Comparison of ENCODE assay signal across 1 cellular context in the genomic region with DNA sequence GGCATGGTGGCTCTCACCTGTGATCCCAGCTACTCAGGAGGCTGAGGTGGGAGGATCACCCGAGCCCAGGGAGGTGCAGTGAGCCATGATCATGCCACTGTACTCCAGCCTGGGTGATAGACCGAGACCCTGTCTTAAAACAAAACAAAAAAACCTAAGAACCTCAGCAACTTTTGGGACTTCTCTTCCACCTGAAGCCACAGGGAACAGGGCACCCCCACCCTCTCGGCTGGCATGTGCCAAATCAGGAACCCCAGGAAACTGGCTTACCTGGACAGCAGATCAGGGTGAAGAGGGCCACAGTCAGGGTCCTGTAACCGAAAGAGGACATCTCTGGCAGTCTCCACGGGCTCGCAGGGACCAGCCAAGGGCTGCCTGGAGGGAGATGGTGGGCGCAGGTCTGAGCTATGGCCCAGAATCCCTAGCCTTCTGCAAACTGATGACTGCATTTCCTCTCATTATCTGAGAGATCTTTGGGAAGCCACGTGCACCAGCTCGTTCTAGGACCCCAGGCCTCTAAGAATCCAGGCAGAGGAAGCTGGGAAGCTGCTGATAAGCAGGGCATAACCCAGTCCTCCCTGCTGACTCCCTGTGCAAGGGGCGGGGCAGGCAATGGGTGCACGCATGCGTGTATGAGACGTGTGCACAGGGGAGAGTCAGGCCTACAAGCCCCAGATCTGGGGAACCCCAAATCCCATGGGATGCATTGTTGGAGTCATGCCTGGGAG.
A peak's percentile ranks its signal among the peaks of the same experiment; 100 is the strongest.
TF ChIP-seq lines count a peak whose summit lies in the region.

No MANE protein-coding gene starts in this region.

TF ChIP-seq in K562, 482 proteins besides CTCF, POLR2A, EP300 and RAD21 (continued from another document and continues in another):
- TF ChIP-seq, protein P1, sequence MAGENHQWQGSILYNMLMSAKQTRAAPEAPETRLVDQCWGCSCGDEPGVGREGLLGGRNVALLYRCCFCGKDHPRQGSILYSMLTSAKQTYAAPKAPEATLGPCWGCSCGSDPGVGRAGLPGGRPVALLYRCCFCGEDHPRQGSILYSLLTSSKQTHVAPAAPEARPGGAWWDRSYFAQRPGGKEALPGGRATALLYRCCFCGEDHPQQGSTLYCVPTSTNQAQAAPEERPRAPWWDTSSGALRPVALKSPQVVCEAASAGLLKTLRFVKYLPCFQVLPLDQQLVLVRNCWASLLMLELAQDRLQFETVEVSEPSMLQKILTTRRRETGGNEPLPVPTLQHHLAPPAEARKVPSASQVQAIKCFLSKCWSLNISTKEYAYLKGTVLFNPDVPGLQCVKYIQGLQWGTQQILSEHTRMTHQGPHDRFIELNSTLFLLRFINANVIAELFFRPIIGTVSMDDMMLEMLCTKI (IDR thresholded peaks at IDR 0.05; ENCODE audit: partially characterized antibody) = no peak
- TF ChIP-seq, protein P2, sequence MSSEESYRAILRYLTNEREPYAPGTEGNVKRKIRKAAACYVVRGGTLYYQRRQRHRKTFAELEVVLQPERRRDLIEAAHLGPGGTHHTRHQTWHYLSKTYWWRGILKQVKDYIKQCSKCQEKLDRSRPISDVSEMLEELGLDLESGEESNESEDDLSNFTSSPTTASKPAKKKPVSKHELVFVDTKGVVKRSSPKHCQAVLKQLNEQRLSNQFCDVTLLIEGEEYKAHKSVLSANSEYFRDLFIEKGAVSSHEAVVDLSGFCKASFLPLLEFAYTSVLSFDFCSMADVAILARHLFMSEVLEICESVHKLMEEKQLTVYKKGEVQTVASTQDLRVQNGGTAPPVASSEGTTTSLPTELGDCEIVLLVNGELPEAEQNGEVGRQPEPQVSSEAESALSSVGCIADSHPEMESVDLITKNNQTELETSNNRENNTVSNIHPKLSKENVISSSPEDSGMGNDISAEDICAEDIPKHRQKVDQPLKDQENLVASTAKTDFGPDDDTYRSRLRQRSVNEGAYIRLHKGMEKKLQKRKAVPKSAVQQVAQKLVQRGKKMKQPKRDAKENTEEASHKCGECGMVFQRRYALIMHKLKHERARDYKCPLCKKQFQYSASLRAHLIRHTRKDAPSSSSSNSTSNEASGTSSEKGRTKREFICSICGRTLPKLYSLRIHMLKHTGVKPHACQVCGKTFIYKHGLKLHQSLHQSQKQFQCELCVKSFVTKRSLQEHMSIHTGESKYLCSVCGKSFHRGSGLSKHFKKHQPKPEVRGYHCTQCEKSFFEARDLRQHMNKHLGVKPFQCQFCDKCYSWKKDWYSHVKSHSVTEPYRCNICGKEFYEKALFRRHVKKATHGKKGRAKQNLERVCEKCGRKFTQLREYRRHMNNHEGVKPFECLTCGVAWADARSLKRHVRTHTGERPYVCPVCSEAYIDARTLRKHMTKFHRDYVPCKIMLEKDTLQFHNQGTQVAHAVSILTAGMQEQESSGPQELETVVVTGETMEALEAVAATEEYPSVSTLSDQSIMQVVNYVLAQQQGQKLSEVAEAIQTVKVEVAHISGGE (CRISPR knock-in tag; IDR thresholded peaks at IDR 0.05) = peak in 1 of 3 experiments; percentile 30; a peak in 1 of 6 replicates
- TF ChIP-seq, protein P3, sequence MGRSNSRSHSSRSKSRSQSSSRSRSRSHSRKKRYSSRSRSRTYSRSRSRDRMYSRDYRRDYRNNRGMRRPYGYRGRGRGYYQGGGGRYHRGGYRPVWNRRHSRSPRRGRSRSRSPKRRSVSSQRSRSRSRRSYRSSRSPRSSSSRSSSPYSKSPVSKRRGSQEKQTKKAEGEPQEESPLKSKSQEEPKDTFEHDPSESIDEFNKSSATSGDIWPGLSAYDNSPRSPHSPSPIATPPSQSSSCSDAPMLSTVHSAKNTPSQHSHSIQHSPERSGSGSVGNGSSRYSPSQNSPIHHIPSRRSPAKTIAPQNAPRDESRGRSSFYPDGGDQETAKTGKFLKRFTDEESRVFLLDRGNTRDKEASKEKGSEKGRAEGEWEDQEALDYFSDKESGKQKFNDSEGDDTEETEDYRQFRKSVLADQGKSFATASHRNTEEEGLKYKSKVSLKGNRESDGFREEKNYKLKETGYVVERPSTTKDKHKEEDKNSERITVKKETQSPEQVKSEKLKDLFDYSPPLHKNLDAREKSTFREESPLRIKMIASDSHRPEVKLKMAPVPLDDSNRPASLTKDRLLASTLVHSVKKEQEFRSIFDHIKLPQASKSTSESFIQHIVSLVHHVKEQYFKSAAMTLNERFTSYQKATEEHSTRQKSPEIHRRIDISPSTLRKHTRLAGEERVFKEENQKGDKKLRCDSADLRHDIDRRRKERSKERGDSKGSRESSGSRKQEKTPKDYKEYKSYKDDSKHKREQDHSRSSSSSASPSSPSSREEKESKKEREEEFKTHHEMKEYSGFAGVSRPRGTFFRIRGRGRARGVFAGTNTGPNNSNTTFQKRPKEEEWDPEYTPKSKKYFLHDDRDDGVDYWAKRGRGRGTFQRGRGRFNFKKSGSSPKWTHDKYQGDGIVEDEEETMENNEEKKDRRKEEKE (IDR thresholded peaks at IDR 0.05; ENCODE audit: borderline replicate concordance in 1 of 2, control insufficient read depth in 1 of 2, low read depth in 2 of 2, low read length in 1 of 2) = no peak
- TF ChIP-seq ZFP91 (CRISPR knock-in tag; IDR thresholded peaks at IDR 0.05) (no peak), HES1 (IDR thresholded peaks at IDR 0.05; ENCODE audit: low read depth) (peak; percentile 93), E2F4 (CRISPR knock-in tag; IDR thresholded peaks at IDR 0.05; ENCODE audit: low read depth) (no peak), E2F8 (IDR thresholded peaks at IDR 0.05; ENCODE audit: low read depth, partially characterized antibody) (no peak), CREB3L1 (IDR thresholded peaks at IDR 0.05; ENCODE audit: borderline replicate concordance, low read depth) (peak; percentile 81), RREB1 (CRISPR knock-in tag; IDR thresholded peaks at IDR 0.05) (no peak), HMG20B (CRISPR knock-in tag; IDR thresholded peaks at IDR 0.05) (no peak), ZNF274 (IDR thresholded peaks at IDR 0.05; ENCODE audit: borderline replicate concordance, low read depth, low read length) (no peak), ADNP (tag; IDR thresholded peaks at IDR 0.05) (peak; percentile 74; the same call in 1 of the 2 replicates), EWSR1 (IDR thresholded peaks at IDR 0.05; ENCODE audit: borderline replicate concordance, low read depth, partially characterized antibody) (no peak), PRPF4 (IDR thresholded peaks at IDR 0.05; ENCODE audit: insufficient read depth, low read depth, low read length, poor library complexity, severe bottlenecking) (no peak), NCOA6 (IDR thresholded peaks at IDR 0.05) (no peak)
- TF ChIP-seq, protein P4, sequence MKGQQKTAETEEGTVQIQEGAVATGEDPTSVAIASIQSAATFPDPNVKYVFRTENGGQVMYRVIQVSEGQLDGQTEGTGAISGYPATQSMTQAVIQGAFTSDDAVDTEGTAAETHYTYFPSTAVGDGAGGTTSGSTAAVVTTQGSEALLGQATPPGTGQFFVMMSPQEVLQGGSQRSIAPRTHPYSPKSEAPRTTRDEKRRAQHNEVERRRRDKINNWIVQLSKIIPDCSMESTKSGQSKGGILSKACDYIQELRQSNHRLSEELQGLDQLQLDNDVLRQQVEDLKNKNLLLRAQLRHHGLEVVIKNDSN (CRISPR knock-in tag; IDR thresholded peaks at IDR 0.05) = peak; percentile 78
- TF ChIP-seq, protein P5, sequence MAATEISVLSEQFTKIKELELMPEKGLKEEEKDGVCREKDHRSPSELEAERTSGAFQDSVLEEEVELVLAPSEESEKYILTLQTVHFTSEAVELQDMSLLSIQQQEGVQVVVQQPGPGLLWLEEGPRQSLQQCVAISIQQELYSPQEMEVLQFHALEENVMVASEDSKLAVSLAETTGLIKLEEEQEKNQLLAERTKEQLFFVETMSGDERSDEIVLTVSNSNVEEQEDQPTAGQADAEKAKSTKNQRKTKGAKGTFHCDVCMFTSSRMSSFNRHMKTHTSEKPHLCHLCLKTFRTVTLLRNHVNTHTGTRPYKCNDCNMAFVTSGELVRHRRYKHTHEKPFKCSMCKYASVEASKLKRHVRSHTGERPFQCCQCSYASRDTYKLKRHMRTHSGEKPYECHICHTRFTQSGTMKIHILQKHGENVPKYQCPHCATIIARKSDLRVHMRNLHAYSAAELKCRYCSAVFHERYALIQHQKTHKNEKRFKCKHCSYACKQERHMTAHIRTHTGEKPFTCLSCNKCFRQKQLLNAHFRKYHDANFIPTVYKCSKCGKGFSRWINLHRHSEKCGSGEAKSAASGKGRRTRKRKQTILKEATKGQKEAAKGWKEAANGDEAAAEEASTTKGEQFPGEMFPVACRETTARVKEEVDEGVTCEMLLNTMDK (IDR thresholded peaks at IDR 0.05; ENCODE audit: borderline replicate concordance, insufficient read depth, low read depth, low read length, poor library complexity, severe bottlenecking) = no peak
